In the genomic region with DNA sequence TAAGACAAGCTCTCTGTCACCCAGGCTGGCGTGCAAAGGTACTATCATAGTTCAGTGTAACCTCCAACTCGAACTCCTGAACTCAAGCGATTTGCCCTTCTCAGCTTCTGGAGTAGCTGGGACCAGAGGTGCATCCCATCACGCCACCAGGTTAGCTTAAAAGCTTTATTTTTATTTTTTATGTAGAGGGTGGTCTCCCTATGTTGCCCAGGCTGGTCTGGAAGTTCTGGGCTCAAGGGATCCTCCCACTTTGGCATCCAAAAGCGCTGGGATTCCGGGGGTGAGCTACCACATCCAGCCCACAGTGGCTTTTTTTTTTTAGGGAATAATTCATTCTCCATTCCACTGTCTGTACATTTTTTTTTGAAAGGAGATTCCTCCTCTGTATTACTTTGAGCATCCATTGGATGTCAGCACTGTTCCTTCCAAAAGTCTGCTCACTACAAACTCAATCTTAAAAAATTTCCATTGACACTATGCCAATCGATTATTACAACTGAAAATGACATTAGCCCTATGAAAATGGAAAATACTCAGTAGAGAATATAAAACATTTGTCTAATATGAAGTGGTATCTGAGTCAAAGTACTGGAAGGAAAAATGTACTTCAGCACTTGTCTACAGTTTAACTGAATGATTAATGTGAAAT, we compare ENCODE assay signal across 8 cellular contexts. TPM values are rescaled to one million over a fixed set of nuclear protein-coding genes. Genes with fewer than 3 reads are reported as not detected.
DNase-seq lines count a peak whose midpoint lies in the region; ATAC-seq and TF ChIP-seq lines count a peak whose summit lies in the region.

No MANE protein-coding gene starts in this region.

- H3K4me3 ChIP-seq in MG63 (peak overlapping the region; percentile 100), kidney epithelial cell (ENCODE audit: low read depth, low read length) (peak overlapping the region; percentile 100)

- H3K36me3 ChIP-seq in MG63 (peaks cover 20% of the 10 kb centered on the region), kidney epithelial cell (ENCODE audit: control insufficient read depth, insufficient read depth, low read length) (no peaks in the 10 kb centered on the region)

- H3K27me3 ChIP-seq in MG63 (no peaks in the 10 kb centered on the region), kidney epithelial cell (ENCODE audit: control insufficient read depth, insufficient read depth, low read length) (no peaks in the 10 kb centered on the region)

- ATAC-seq in GM18519 (IDR thresholded peaks at IDR 0.05; ENCODE audit: low FRiP score, unreplicated experiment) = no peak

- H3K9me3 ChIP-seq in MG63 = no peaks in the 10 kb centered on the region

- DNase-seq in NOMO-1 treated with DMSO at 0.1 percent for 48 hours (lab: John Stamatoyannopoulos, UW; ENCODE audit: unreplicated experiment) = peak; percentile 46
- no peak for DNase-seq in NOMO-1 treated with dmso at 0.1 percent for 144 hours (lab: John Stamatoyannopoulos, UW; ENCODE audit: unreplicated experiment)
- DNase-seq in MG63 = peak; percentile 6
- DNase-seq in astrocyte of the hippocampus (ENCODE audit: low read depth, low spot score) = peak; percentile 49
- no peak for DNase-seq in kidney epithelial cell (ENCODE audit: low read depth)
- DNase-seq in stromal cell of bone marrow (ENCODE audit: low read depth) = peak; percentile 47
- no peak for DNase-seq in OCI-M2 (lab: John Stamatoyannopoulos, UW; ENCODE audit: unreplicated experiment)

- TF ChIP-seq CTCF in kidney epithelial cell (IDR thresholded peaks at IDR 0.05; ENCODE audit: insufficient read depth, low read length, poor library complexity, severe bottlenecking) = peak; percentile 36

RNA-seq across cellular contexts. Expression of a gene that starts 1.3 kb away (rescaled TPM):
- total RNA-seq in MG63 (2014; rRNA removed; shearing (Covaris generic); ENCODE audit: low replicate concordance) = 1.1 and 3.5 TPM in 2 replicates
- total RNA-seq in kidney epithelial cell = 5.8 and 5.9 TPM in 2 replicates

RNA-seq across cellular contexts. Expression of a gene that starts 1.9 kb away (rescaled TPM):
- 56.1 and 70.7 TPM in 2 replicates for total RNA-seq in MG63 (2014; rRNA removed; shearing (Covaris generic); ENCODE audit: low replicate concordance)
- 37.1 and 38.6 TPM in 2 replicates for total RNA-seq in kidney epithelial cell

RNA-seq across cellular contexts. Expression of a gene that starts 45.5 kb away (rescaled TPM):
- 0.92 TPM in 1 of 2 replicates, not detected in the other for total RNA-seq in MG63 (2014; rRNA removed; shearing (Covaris generic); ENCODE audit: low replicate concordance)
- total RNA-seq in kidney epithelial cell = 0.96 and 1.1 TPM in 2 replicates

Comparison
In these comparisons a context has a peak if more than half of its experiments do, and no peak if none do; other contexts are left out.
1. DNase-seq: peak in NOMO-1 treated with DMSO at 0.1 percent for 48 hours (single experiment), MG63 (single experiment), astrocyte of the hippocampus (single experiment) and stromal cell of bone marrow (single experiment); none in NOMO-1 treated with dmso at 0.1 percent for 144 hours (single experiment), kidney epithelial cell (single experiment) and OCI-M2 (single experiment).